Comparison of ENCODE assay signal across 1 cellular context in genomic region chr6:158571826-158572652, GRCh38.
TF ChIP-seq lines count a peak whose summit lies in the region.

No MANE protein-coding gene starts in this region.

TF ChIP-seq in HepG2, 621 proteins besides CTCF, POLR2A, EP300 and RAD21 (continued from another document and continues in another):
- peak; percentile 85 for TF ChIP-seq GATAD1 (CRISPR knock-in tag; IDR thresholded peaks at IDR 0.05)
- TF ChIP-seq ZBTB43 (CRISPR knock-in tag; conservative IDR thresholded peaks at IDR 0.05) = peak; percentile 96
- peak; percentile 96 for TF ChIP-seq RARA (CRISPR knock-in tag; IDR thresholded peaks at IDR 0.05)
- TF ChIP-seq ZNF30 (CRISPR knock-in tag; IDR thresholded peaks at IDR 0.05) = no peak
- peak; percentile 97; the same call in 1 of the 2 replicates for TF ChIP-seq ZNF816 (CRISPR knock-in tag; IDR thresholded peaks at IDR 0.05; ENCODE audit: borderline replicate concordance)
- TF ChIP-seq SAP130 (CRISPR knock-in tag; IDR thresholded peaks at IDR 0.05; ENCODE audit: low read depth) = peak; percentile 99
- peak; percentile 21; the same call in 1 of the 2 replicates for TF ChIP-seq ZKSCAN5 (CRISPR knock-in tag; IDR thresholded peaks at IDR 0.05)
- peak; percentile 96 for TF ChIP-seq ZNF598 (CRISPR knock-in tag; IDR thresholded peaks at IDR 0.05; ENCODE audit: borderline replicate concordance)
- peak; percentile 94 for TF ChIP-seq ZMYM2 (CRISPR knock-in tag; IDR thresholded peaks at IDR 0.05)
- TF ChIP-seq SNAI1 (CRISPR knock-in tag; IDR thresholded peaks at IDR 0.05; ENCODE audit: borderline replicate concordance) = peak; percentile 98
- TF ChIP-seq KDM6A (CRISPR knock-in tag; IDR thresholded peaks at IDR 0.05; ENCODE audit: low read depth) = peak; percentile 88
- 0 out of 2 replicates have a peak, but pooled peaks have one; percentile 59 for TF ChIP-seq DMTF1 (CRISPR knock-in tag; IDR thresholded peaks at IDR 0.05)
- TF ChIP-seq WIZ (CRISPR knock-in tag; IDR thresholded peaks at IDR 0.05) = peak; percentile 86; the same call in 1 of the 2 replicates
- TF ChIP-seq ZNF746 (CRISPR knock-in tag; IDR thresholded peaks at IDR 0.05) = peak; percentile 88
- TF ChIP-seq, protein P1, sequence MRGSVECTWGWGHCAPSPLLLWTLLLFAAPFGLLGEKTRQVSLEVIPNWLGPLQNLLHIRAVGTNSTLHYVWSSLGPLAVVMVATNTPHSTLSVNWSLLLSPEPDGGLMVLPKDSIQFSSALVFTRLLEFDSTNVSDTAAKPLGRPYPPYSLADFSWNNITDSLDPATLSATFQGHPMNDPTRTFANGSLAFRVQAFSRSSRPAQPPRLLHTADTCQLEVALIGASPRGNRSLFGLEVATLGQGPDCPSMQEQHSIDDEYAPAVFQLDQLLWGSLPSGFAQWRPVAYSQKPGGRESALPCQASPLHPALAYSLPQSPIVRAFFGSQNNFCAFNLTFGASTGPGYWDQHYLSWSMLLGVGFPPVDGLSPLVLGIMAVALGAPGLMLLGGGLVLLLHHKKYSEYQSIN (CRISPR knock-in tag; IDR thresholded peaks at IDR 0.05; ENCODE audit: borderline replicate concordance) = no peak; the same call in 1 of the 2 replicates
- TF ChIP-seq, protein P2, sequence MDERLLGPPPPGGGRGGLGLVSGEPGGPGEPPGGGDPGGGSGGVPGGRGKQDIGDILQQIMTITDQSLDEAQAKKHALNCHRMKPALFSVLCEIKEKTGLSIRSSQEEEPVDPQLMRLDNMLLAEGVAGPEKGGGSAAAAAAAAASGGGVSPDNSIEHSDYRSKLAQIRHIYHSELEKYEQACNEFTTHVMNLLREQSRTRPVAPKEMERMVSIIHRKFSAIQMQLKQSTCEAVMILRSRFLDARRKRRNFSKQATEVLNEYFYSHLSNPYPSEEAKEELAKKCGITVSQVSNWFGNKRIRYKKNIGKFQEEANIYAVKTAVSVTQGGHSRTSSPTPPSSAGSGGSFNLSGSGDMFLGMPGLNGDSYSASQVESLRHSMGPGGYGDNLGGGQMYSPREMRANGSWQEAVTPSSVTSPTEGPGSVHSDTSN (CRISPR knock-in tag; IDR thresholded peaks at IDR 0.05) = no peak
- TF ChIP-seq NPAS2 (CRISPR knock-in tag; IDR thresholded peaks at IDR 0.05; ENCODE audit: borderline replicate concordance) = no peak
- TF ChIP-seq ZNF256 (CRISPR knock-in tag; conservative IDR thresholded peaks at IDR 0.05) = peak; percentile 82; the same call in 1 of the 2 replicates
- TF ChIP-seq, protein P3, sequence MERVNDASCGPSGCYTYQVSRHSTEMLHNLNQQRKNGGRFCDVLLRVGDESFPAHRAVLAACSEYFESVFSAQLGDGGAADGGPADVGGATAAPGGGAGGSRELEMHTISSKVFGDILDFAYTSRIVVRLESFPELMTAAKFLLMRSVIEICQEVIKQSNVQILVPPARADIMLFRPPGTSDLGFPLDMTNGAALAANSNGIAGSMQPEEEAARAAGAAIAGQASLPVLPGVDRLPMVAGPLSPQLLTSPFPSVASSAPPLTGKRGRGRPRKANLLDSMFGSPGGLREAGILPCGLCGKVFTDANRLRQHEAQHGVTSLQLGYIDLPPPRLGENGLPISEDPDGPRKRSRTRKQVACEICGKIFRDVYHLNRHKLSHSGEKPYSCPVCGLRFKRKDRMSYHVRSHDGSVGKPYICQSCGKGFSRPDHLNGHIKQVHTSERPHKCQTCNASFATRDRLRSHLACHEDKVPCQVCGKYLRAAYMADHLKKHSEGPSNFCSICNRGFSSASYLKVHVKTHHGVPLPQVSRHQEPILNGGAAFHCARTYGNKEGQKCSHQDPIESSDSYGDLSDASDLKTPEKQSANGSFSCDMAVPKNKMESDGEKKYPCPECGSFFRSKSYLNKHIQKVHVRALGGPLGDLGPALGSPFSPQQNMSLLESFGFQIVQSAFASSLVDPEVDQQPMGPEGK (CRISPR knock-in tag; IDR thresholded peaks at IDR 0.05) = peak; percentile 95
- no peak for TF ChIP-seq TBP (CRISPR knock-in tag; IDR thresholded peaks at IDR 0.05)
- TF ChIP-seq ZNF354B (CRISPR knock-in tag; IDR thresholded peaks at IDR 0.05) = no peak; the same call in 1 of the 2 replicates
- no peak for TF ChIP-seq MAF1 (CRISPR knock-in tag; IDR thresholded peaks at IDR 0.05; ENCODE audit: borderline replicate concordance)
- peak; percentile 98; the same call in 1 of the 2 replicates for TF ChIP-seq ZNF337 (CRISPR knock-in tag; IDR thresholded peaks at IDR 0.05; ENCODE audit: borderline replicate concordance, low read depth)
- TF ChIP-seq CHD4 (IDR thresholded peaks at IDR 0.05; ENCODE audit: borderline replicate concordance, low read length) = no peak
- peak; percentile 86 for TF ChIP-seq RERE (CRISPR knock-in tag; IDR thresholded peaks at IDR 0.05; ENCODE audit: low read depth)
- TF ChIP-seq ZNF501 (CRISPR knock-in tag; IDR thresholded peaks at IDR 0.05) = peak; percentile 93
- peak; percentile 98 for TF ChIP-seq ZFP91 (CRISPR knock-in tag; IDR thresholded peaks at IDR 0.05; ENCODE audit: borderline replicate concordance)
- peak; percentile 91 for TF ChIP-seq REPIN1 (CRISPR knock-in tag; IDR thresholded peaks at IDR 0.05; ENCODE audit: borderline replicate concordance, low read depth)
- TF ChIP-seq ZNF564 (CRISPR knock-in tag; IDR thresholded peaks at IDR 0.05) = peak; percentile 74; the same call in 1 of the 2 replicates
- TF ChIP-seq, protein P4, sequence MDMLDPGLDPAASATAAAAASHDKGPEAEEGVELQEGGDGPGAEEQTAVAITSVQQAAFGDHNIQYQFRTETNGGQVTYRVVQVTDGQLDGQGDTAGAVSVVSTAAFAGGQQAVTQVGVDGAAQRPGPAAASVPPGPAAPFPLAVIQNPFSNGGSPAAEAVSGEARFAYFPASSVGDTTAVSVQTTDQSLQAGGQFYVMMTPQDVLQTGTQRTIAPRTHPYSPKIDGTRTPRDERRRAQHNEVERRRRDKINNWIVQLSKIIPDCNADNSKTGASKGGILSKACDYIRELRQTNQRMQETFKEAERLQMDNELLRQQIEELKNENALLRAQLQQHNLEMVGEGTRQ (IDR thresholded peaks at IDR 0.05; ENCODE audit: low read depth, low read length) = no peak
- TF ChIP-seq, protein P4 (CRISPR knock-in tag; IDR thresholded peaks at IDR 0.05; ENCODE audit: borderline replicate concordance) = no peak; the same call in 1 of the 2 replicates
- TF ChIP-seq ZNF432 (CRISPR knock-in tag; IDR thresholded peaks at IDR 0.05; ENCODE audit: borderline replicate concordance) = no peak
- TF ChIP-seq ATF7 (IDR thresholded peaks at IDR 0.05) = no peak
- TF ChIP-seq ATF7 (CRISPR knock-in tag; IDR thresholded peaks at IDR 0.05) = peak; percentile 97
- TF ChIP-seq ZNF773 (CRISPR knock-in tag; IDR thresholded peaks at IDR 0.05; ENCODE audit: borderline replicate concordance) = 0 out of 2 replicates have a peak, but pooled peaks have one; percentile 85
- TF ChIP-seq ZNF761 (CRISPR knock-in tag; conservative IDR thresholded peaks at IDR 0.05) = peak; percentile 99
- peak; percentile 67 to 87; a peak in 3 of 4 replicates for TF ChIP-seq NR2F1 (CRISPR knock-in tag; IDR thresholded peaks at IDR 0.05)
- peak; percentile 74; the same call in 1 of the 2 replicates for TF ChIP-seq MAZ (IDR thresholded peaks at IDR 0.05; ENCODE audit: borderline replicate concordance, low read depth, low read length)
- TF ChIP-seq MAZ (CRISPR knock-in tag; IDR thresholded peaks at IDR 0.05; ENCODE audit: low read depth) = peak; percentile 68
- peak; percentile 65; the same call in 1 of the 2 replicates for TF ChIP-seq FLYWCH1 (CRISPR knock-in tag; IDR thresholded peaks at IDR 0.05)
- peak; percentile 87 for TF ChIP-seq CREM (IDR thresholded peaks at IDR 0.05)
- TF ChIP-seq CREM (CRISPR knock-in tag; IDR thresholded peaks at IDR 0.05) = peak; percentile 46; the same call in 1 of the 2 replicates
